9 cellular contexts compared by ENCODE assay signal in the genomic region with DNA sequence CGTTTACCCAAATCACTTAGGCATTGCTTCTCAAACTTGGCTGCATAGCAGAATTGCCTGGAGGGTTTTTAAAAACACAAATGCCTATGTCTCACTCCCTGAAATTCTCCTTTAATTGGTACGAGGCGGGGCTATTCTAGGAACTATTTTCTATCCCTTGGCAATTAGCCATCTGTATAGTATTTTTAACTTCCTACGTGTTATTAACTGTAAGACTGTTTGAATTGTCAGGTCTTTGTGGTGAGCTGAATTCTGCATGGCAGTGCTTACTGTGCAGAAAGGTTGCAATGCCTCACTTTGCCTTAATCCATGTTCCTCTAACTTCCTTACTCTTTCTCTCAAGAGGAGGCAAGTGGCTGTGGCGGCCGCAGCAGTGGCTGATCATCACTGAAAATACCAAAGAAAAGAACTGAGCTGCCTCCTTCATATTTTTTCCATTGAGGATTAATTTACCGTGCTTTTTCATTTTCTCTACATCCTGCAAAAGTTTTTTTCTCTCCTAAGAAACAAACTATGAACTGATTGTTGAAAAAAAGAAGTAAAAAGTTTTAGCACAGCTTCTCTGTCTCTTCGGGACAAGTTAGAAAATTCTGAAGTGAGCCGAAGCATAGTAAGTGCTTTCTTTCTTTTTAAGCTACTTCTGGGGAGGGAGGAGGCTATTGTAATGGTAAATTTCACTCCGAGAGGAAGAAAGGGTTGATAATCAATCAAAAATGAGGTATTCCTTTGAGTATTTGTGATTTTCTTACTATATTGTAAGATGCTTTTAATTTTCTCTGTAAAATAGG. TPM values are rescaled to one million over a fixed set of nuclear protein-coding genes. Genes with fewer than 3 reads are reported as not detected.
A peak's percentile ranks its signal among the peaks of the same experiment; 100 is the strongest.
DNase-seq lines count a peak whose midpoint lies in the region; ATAC-seq, FAIRE-seq and TF ChIP-seq lines count a peak whose summit lies in the region.
"Had no signal": no experiment of that assay in that cellular context is flagged by ENCODE, and none has a peak within 500 bp of the region (broad histone marks: within the 10 kb centered on the region; RNA-seq: fewer than 3 reads in every experiment).

TSS of gene SHROOM3 (plus strand) at position 329 of the 788 bp plus-strand sequence. CDS start 824 bp downstream, outside the sequence.

- H3K36me3 ChIP-seq in adipocyte (ENCODE audit: control insufficient read depth, insufficient read depth, low read length, severe bottlenecking): no peaks in the 10 kb centered on the region

- FAIRE-seq in GM12892 (lab: Jason Lieb, UNC): no peak

- peaks cover 46% of the 10 kb centered on the region for H3K27me3 Mint-ChIP-seq in activated CD4-positive, alpha-beta T cell treated with anti-CD3 and anti-CD28 coated beads, Interleukin-2, amount 10 ng/mL, durations not matched to agents 7 days and 5 days

- ATAC-seq in right cardiac atrium: peak; percentile 52 to 71
- ATAC-seq in GM21447 (IDR thresholded peaks at IDR 0.05; ENCODE audit: unreplicated experiment): no peak

- WGBS in right cardiac atrium: 12% methylated on average over 10 of the region's 10 CpGs

- peaks cover 8% of the 10 kb centered on the region for H3K27me3 ChIP-seq in adipocyte (replicated peaks; ENCODE audit: control insufficient read depth, insufficient read depth, low read length)
- H3K27me3 ChIP-seq in right cardiac atrium (ENCODE audit: control insufficient read depth, insufficient read depth): no peaks in the 10 kb centered on the region

- CTCF ChIA-PET in activated CD4-positive, alpha-beta T cell treated with anti-CD3 and anti-CD28 coated beads, Interleukin-2, amount 10 ng/mL, durations not matched to agents 7 days and 5 days (lab: Charles Lee): no interaction called here

- intact Hi-C loops in right cardiac atrium (cut with DNase I): loop anchor here in 3 of 4 donors (5.0 to 10.0 kb wide), 2 partner anchors 67 to 320 kb away; no protein-coding TSS in a partner anchor

- H3K4me3 ChIP-seq in GM08714 (ENCODE audit: low read length) (peak within 1 kb of the TSS; percentile 10; the same call in 1 of the 2 replicates), adipocyte (ENCODE audit: low read length) (peak within 1 kb of the TSS; percentile 71), right cardiac atrium (ENCODE audit: low read length) (peak within 1 kb of the TSS; percentile 72)

- H3K27ac ChIP-seq in right cardiac atrium (ENCODE audit: low read length): peak within 1 kb of the TSS; percentile 64

- H3K4me3 Mint-ChIP-seq in activated CD4-positive, alpha-beta T cell treated with anti-CD3 and anti-CD28 coated beads, Interleukin-2, amount 10 ng/mL, durations not matched to agents 7 days and 5 days: no peak within 1 kb of the TSS
- H3K4me3 Mint-ChIP-seq: activated naive CD8-positive, alpha-beta T cell treated with anti-CD3 and anti-CD28 coated beads for 36 hours had no signal

- H3K4me1 ChIP-seq in adipocyte (ENCODE audit: control insufficient read depth, insufficient read depth, low read length) (peaks cover 8% of the 10 kb centered on the region), right cardiac atrium (ENCODE audit: control insufficient read depth, insufficient read depth, low read length) (no peaks in the 10 kb centered on the region)

- no peaks in the 10 kb centered on the region for H3K9me3 ChIP-seq in adipocyte (ENCODE audit: control insufficient read depth, low read length)
- H3K9me3 ChIP-seq in right cardiac atrium (ENCODE audit: control insufficient read depth, low read length): no peaks in the 10 kb centered on the region

- no peaks in the 10 kb centered on the region for H3K4me1 Mint-ChIP-seq in activated CD4-positive, alpha-beta T cell treated with anti-CD3 and anti-CD28 coated beads, Interleukin-2, amount 10 ng/mL, durations not matched to agents 7 days and 5 days
- H3K4me1 Mint-ChIP-seq: activated naive CD8-positive, alpha-beta T cell treated with anti-CD3 and anti-CD28 coated beads for 36 hours had no signal

- H3K27ac Mint-ChIP-seq in activated CD4-positive, alpha-beta T cell treated with anti-CD3 and anti-CD28 coated beads, Interleukin-2, amount 10 ng/mL, durations not matched to agents 7 days and 5 days: no peak within 1 kb of the TSS
- H3K27ac Mint-ChIP-seq: activated naive CD8-positive, alpha-beta T cell treated with anti-CD3 and anti-CD28 coated beads for 36 hours had no signal

- DNase-seq in adipocyte (ENCODE audit: low read depth): peak; percentile 45
- DNase-seq in right cardiac atrium: peak; percentile 25 to 63 (median 58)
- peak; percentile 78 for DNase-seq in retina
- DNase-seq in activated CD4-positive, alpha-beta T cell treated with anti-CD3 and anti-CD28 coated beads, Interleukin-2, amount 10 ng/mL, durations not matched to agents 7 days and 5 days: no peak
- DNase-seq in GM12892 (ENCODE audit: insufficient read length): no peak
- DNase-seq in NCI-H510A treated with DMSO at 0.1 percent for 48 hours (lab: John Stamatoyannopoulos, UW): no peak
- DNase-seq: activated naive CD8-positive, alpha-beta T cell treated with anti-CD3 and anti-CD28 coated beads for 36 hours had no signal

- peak within 1 kb of the TSS; percentile 32 for H3K9ac ChIP-seq in adipocyte (ENCODE audit: low read length)

- no peaks in the 10 kb centered on the region for H3K9me3 Mint-ChIP-seq in activated CD4-positive, alpha-beta T cell treated with anti-CD3 and anti-CD28 coated beads, Interleukin-2, amount 10 ng/mL, durations not matched to agents 7 days and 5 days
- H3K9me3 Mint-ChIP-seq: activated naive CD8-positive, alpha-beta T cell treated with anti-CD3 and anti-CD28 coated beads for 36 hours had no signal

- POLR2A ChIA-PET in activated CD4-positive, alpha-beta T cell treated with anti-CD3 and anti-CD28 coated beads, Interleukin-2, amount 10 ng/mL, durations not matched to agents 7 days and 5 days (lab: Charles Lee): interaction anchor here (0.9 kb wide), 1 partner anchor 68 kb away, joined by 4 read pairs; no protein-coding TSS in a partner anchor

- no peak for TF ChIP-seq POLR2A in GM12892 (IDR thresholded peaks at IDR 0.05; ENCODE audit: low read depth, low read length)

- no peaks in the 10 kb centered on the region for H3K36me3 Mint-ChIP-seq in activated CD4-positive, alpha-beta T cell treated with anti-CD3 and anti-CD28 coated beads, Interleukin-2, amount 10 ng/mL, durations not matched to agents 7 days and 5 days (ENCODE audit: low read depth)
- H3K36me3 Mint-ChIP-seq: activated naive CD8-positive, alpha-beta T cell treated with anti-CD3 and anti-CD28 coated beads for 36 hours had no signal

RNA-seq across cellular contexts. Expression of gene SHROOM3, which starts in this region (rescaled TPM):
- 10 to 100 TPM; 10.8 to 11.8 (median 11.1) TPM for total RNA-seq in right cardiac atrium
- polyA plus RNA-seq in right cardiac atrium: 4.6 TPM
- total RNA-seq in activated CD4-positive, alpha-beta T cell treated with anti-CD3 and anti-CD28 coated beads, Interleukin-2, amount 10 ng/mL, durations not matched to agents 7 days and 5 days: not detected
- polyA plus RNA-seq in GM12892 (2012; ENCODE audit: missing spikeins): 0.66 TPM

Comparison
In these comparisons a context has a peak if more than half of its experiments do, and no peak if none do; other contexts are left out.
1. RNA of gene SHROOM3 (total RNA-seq): 10.8 to 11.8 TPM in right cardiac atrium; not detected in activated CD4-positive, alpha-beta T cell treated with anti-CD3 and anti-CD28 coated beads, Interleukin-2, amount 10 ng/mL, durations not matched to agents 7 days and 5 days; every median in the first group is over 10 times any median in the second.
2. H3K4me3 ChIP-seq: peak in every context shown above with its lines; median percentile 72 in right cardiac atrium; 71 in adipocyte; 10 in GM08714.
3. DNase-seq: peak in adipocyte (single experiment), right cardiac atrium (3 of 3) and retina (single experiment); none in activated CD4-positive, alpha-beta T cell treated with anti-CD3 and anti-CD28 coated beads, Interleukin-2, amount 10 ng/mL, durations not matched to agents 7 days and 5 days (single experiment), GM12892 (single experiment) and NCI-H510A treated with DMSO at 0.1 percent for 48 hours (single experiment).